In genomic region chr6:158631678-158632537, GRCh38 we compare ENCODE assay signal across 9 cellular contexts. TPM values are rescaled to one million over a fixed set of nuclear protein-coding genes. Genes with fewer than 3 reads are reported as not detected.
DNase-seq lines count a peak whose midpoint lies in the region; ATAC-seq and TF ChIP-seq lines count a peak whose summit lies in the region.
"Had no signal": no experiment of that assay in that cellular context is flagged by ENCODE, and none has a peak within 500 bp of the region (broad histone marks: within the 10 kb centered on the region; RNA-seq: fewer than 3 reads in every experiment).

No MANE protein-coding gene starts in this region.

- H3K4me1 Mint-ChIP-seq in activated naive CD8-positive, alpha-beta T cell (ENCODE audit: low read depth) = peaks cover 57% of the 10 kb centered on the region

- no peak for ATAC-seq in HG02623 (IDR thresholded peaks at IDR 0.05; ENCODE audit: unreplicated experiment)
- no peak for ATAC-seq in GM19455 (IDR thresholded peaks at IDR 0.05; ENCODE audit: unreplicated experiment)
- no peak for ATAC-seq in GM21423 (IDR thresholded peaks at IDR 0.05; ENCODE audit: unreplicated experiment)
- no peak for ATAC-seq in GM18868 (IDR thresholded peaks at IDR 0.05; ENCODE audit: unreplicated experiment)

- H3K36me3 ChIP-seq in right atrium auricular region (peaks cover 21% of the 10 kb centered on the region), skeletal muscle satellite cell (ENCODE audit: insufficient read depth, low read length) (peaks cover 58% of the 10 kb centered on the region)

- peaks cover 17% of the 10 kb centered on the region for H3K36me3 Mint-ChIP-seq in activated naive CD8-positive, alpha-beta T cell

- H3K9me3 ChIP-seq in right atrium auricular region (no peaks in the 10 kb centered on the region), skeletal muscle satellite cell (replicated peaks; ENCODE audit: low read length) (no peaks in the 10 kb centered on the region)

- H3K27ac ChIP-seq in right atrium auricular region = peak overlapping the region; percentile 77 to 86

- peak overlapping the region; percentile 79 for H3K27ac Mint-ChIP-seq in activated naive CD8-positive, alpha-beta T cell

- H3K27me3 Mint-ChIP-seq in activated naive CD8-positive, alpha-beta T cell = no peaks in the 10 kb centered on the region
- H3K27me3 Mint-ChIP-seq: IgD-negative memory B cell had no signal

- peaks cover 0 to 43% of the 10 kb centered on the region in 2 donors for H3K4me1 ChIP-seq in right atrium auricular region
- H3K4me1 ChIP-seq in skeletal muscle satellite cell (ENCODE audit: control insufficient read depth, insufficient read depth, low read length) = peaks cover 21% of the 10 kb centered on the region

- TF ChIP-seq CTCF in right atrium auricular region (IDR thresholded peaks at IDR 0.05) = no peak

- H3K4me3 ChIP-seq in right atrium auricular region (no peak overlapping the region), skeletal muscle satellite cell (ENCODE audit: low read length) (no peak overlapping the region)

- no peak overlapping the region for H3K4me3 Mint-ChIP-seq in activated naive CD8-positive, alpha-beta T cell

- no peaks in the 10 kb centered on the region for H3K9me3 Mint-ChIP-seq in activated naive CD8-positive, alpha-beta T cell (ENCODE audit: low read depth)
- H3K9me3 Mint-ChIP-seq: IgD-negative memory B cell had no signal

- DNase-seq in HT1080 (ENCODE audit: low read depth) (peak; percentile 73), right atrium auricular region (ENCODE audit: low spot score) (peak; percentile 93)

- H3K4me2 ChIP-seq in skeletal muscle satellite cell (ENCODE audit: low read length) = peak overlapping the region; percentile 45

- H3K27me3 ChIP-seq in right atrium auricular region (no peaks in the 10 kb centered on the region), skeletal muscle satellite cell (ENCODE audit: control insufficient read depth, insufficient read depth, low read length) (no peaks in the 10 kb centered on the region)

- H3K9ac ChIP-seq in skeletal muscle satellite cell (ENCODE audit: low read depth, low read length) = peak overlapping the region; percentile 44

RNA-seq across cellular contexts. Expression of gene DYNLT1, which starts 12.6 kb away (rescaled TPM):
- 47.4 and 63.4 TPM in 2 replicates for total RNA-seq in HT1080 (2014; rRNA removed; shearing (Covaris generic))
- 98.5 and 113 TPM in 2 replicates for polyA plus RNA-seq in HT1080 (2015; cell fraction: cytosol; rRNA removed)
- 46.4 and 64.6 TPM in 2 replicates for polyA plus RNA-seq in HT1080 (2015; cell fraction: nucleus; rRNA removed)
- 10 to 100 TPM; 57.3 to 91.5 TPM for total RNA-seq in right atrium auricular region
- 66.9 and 70.3 TPM in 2 replicates for total RNA-seq in skeletal muscle satellite cell (2012; rRNA removed)

RNA-seq across cellular contexts. Expression of gene SYTL3, which starts 17.9 kb away (rescaled TPM):
- total RNA-seq in HT1080 (2014; rRNA removed; shearing (Covaris generic)) = 5.5 and 5.7 TPM in 2 replicates
- 7.2 and 7.9 TPM in 2 replicates for polyA plus RNA-seq in HT1080 (2015; cell fraction: cytosol; rRNA removed)
- polyA plus RNA-seq in HT1080 (2015; cell fraction: nucleus; rRNA removed) = 7.6 and 8.7 TPM in 2 replicates
- total RNA-seq in right atrium auricular region = 1 to 10 TPM; 4.2 to 5.6 TPM
- total RNA-seq in skeletal muscle satellite cell (2012; rRNA removed) = 3.0 and 4.2 TPM in 2 replicates
